In genomic region chr20:51375561-51375960, GRCh38 we compare ENCODE assay signal across 19 cellular contexts.
DNase-seq lines count a peak whose midpoint lies in the region; ATAC-seq and TF ChIP-seq lines count a peak whose summit lies in the region.
"Had no signal": no experiment of that assay in that cellular context is flagged by ENCODE, and none has a peak within 500 bp of the region (broad histone marks: within the 10 kb centered on the region; RNA-seq: fewer than 3 reads in every experiment).

No MANE protein-coding gene starts in this region.

- CTCF ChIA-PET in activated CD4-positive, alpha-beta T cell treated with anti-CD3 and anti-CD28 coated beads for 36 hours (lab: Charles Lee) = interaction anchor here (0.7 kb wide), 1 partner anchor 698 kb away, joined by 3 read pairs; no protein-coding TSS in a partner anchor

- POLR2A ChIA-PET in activated CD4-positive, alpha-beta T cell treated with anti-CD3 and anti-CD28 coated beads for 36 hours (lab: Charles Lee) = no interaction called here

- H3K36me3 Mint-ChIP-seq in activated CD4-positive, alpha-beta T cell treated with anti-CD3 and anti-CD28 coated beads, Interleukin-2, amount 10 ng/mL, durations not matched to agents 24 days and 14 days (ENCODE audit: low read depth) = peaks cover 5% of the 10 kb centered on the region
- H3K36me3 Mint-ChIP-seq in activated CD4-positive, alpha-beta T cell treated with anti-CD3 and anti-CD28 coated beads for 36 hours (ENCODE audit: low read depth) = no peaks in the 10 kb centered on the region
- H3K36me3 Mint-ChIP-seq in effector memory CD8-positive, alpha-beta T cell (ENCODE audit: insufficient read depth) = peaks cover 3% of the 10 kb centered on the region
- H3K36me3 Mint-ChIP-seq in stimulated activated memory B cell treated with anti-CD40 and anti-IgM and Interleukin-4, amounts not matched to agents 10 μg/mL and 1 μg/mL and 100 μg/mL, for 72 hours = peaks cover 16% of the 10 kb centered on the region

- no peaks in the 10 kb centered on the region for H3K9me3 ChIP-seq in RWPE2 (ENCODE audit: severe bottlenecking)
- H3K9me3 ChIP-seq: SK-N-SH had no signal

- no peaks in the 10 kb centered on the region for H3K4me1 ChIP-seq in RWPE2 (ENCODE audit: insufficient read depth, poor library complexity, severe bottlenecking)

- H3K36me3 ChIP-seq in RWPE2 (ENCODE audit: low read depth) = no peaks in the 10 kb centered on the region

- H3K4me3 Mint-ChIP-seq in activated CD4-positive, alpha-beta T cell treated with anti-CD3 and anti-CD28 coated beads, Interleukin-2, amount 10 ng/mL, durations not matched to agents 24 days and 14 days = no peak overlapping the region
- no peak overlapping the region for H3K4me3 Mint-ChIP-seq in activated CD4-positive, alpha-beta T cell treated with anti-CD3 and anti-CD28 coated beads for 36 hours
- H3K4me3 Mint-ChIP-seq in effector memory CD8-positive, alpha-beta T cell = no peak overlapping the region
- no peak overlapping the region for H3K4me3 Mint-ChIP-seq in stimulated activated memory B cell treated with anti-CD40 and anti-IgM and Interleukin-4, amounts not matched to agents 10 μg/mL and 1 μg/mL and 100 μg/mL, for 72 hours
- H3K4me3 Mint-ChIP-seq: B cell; CD4-positive, alpha-beta T cell had no signal

- H3K27ac ChIP-seq in RWPE2 (ENCODE audit: poor library complexity, severe bottlenecking) = no peak overlapping the region
- H3K27ac ChIP-seq: 22Rv1 had no signal

- H3K4me1 Mint-ChIP-seq in activated CD4-positive, alpha-beta T cell treated with anti-CD3 and anti-CD28 coated beads, Interleukin-2, amount 10 ng/mL, durations not matched to agents 24 days and 14 days = peaks cover 24% of the 10 kb centered on the region
- H3K4me1 Mint-ChIP-seq in activated CD4-positive, alpha-beta T cell treated with anti-CD3 and anti-CD28 coated beads for 36 hours = no peaks in the 10 kb centered on the region
- peaks cover 11 to 19% of the 10 kb centered on the region in 2 donors for H3K4me1 Mint-ChIP-seq in effector memory CD8-positive, alpha-beta T cell (ENCODE audit: low read depth in 2 of 2)
- H3K4me1 Mint-ChIP-seq in stimulated activated memory B cell treated with anti-CD40 and anti-IgM and Interleukin-4, amounts not matched to agents 10 μg/mL and 1 μg/mL and 100 μg/mL, for 72 hours = peaks cover 28% of the 10 kb centered on the region

- intact Hi-C loops in activated CD4-positive, alpha-beta T cell treated with anti-CD3 and anti-CD28 coated beads, Interleukin-2, amount 10 ng/mL, durations not matched to agents 24 days and 14 days (cut with micrococcal nuclease) = no loop called here
- intact Hi-C loops in activated CD4-positive, alpha-beta T cell treated with anti-CD3 and anti-CD28 coated beads for 36 hours (cut with DNase I, micrococcal nuclease) = loop anchor here in 1 of 2 experiments (10.0 kb wide), 1 partner anchor 709 kb away; no protein-coding TSS in a partner anchor

- no peak for DNase-seq in activated CD4-positive, alpha-beta T cell treated with anti-CD3 and anti-CD28 coated beads, Interleukin-2, amount 10 ng/mL, durations not matched to agents 24 days and 14 days
- DNase-seq in activated CD4-positive, alpha-beta T cell treated with anti-CD3 and anti-CD28 coated beads for 36 hours = no peak
- DNase-seq in RWPE2 (ENCODE audit: low spot score) = peak; percentile 54
- DNase-seq in effector memory CD8-positive, alpha-beta T cell = no peak
- DNase-seq in NAMALWA (ENCODE audit: low spot score) = no peak
- no peak for DNase-seq in OCI-M2 (lab: John Stamatoyannopoulos, UW; ENCODE audit: unreplicated experiment)
- no peak for DNase-seq in retina
- DNase-seq: CD4-positive, alpha-beta T cell; Karpas-422; NCI-H1105; NCI-H1436 treated with DMSO at 0.1 percent for 48 hours; NCI-H187 treated with DMSO at 0.1 percent for 48 hours; NCI-H2107; NCI-H526 treated with DMSO at 0.1 percent for 48 hours; RPMI8226; SK-N-SH had no signal

- no peaks in the 10 kb centered on the region for H3K9me3 Mint-ChIP-seq in activated CD4-positive, alpha-beta T cell treated with anti-CD3 and anti-CD28 coated beads, Interleukin-2, amount 10 ng/mL, durations not matched to agents 24 days and 14 days
- H3K9me3 Mint-ChIP-seq in activated CD4-positive, alpha-beta T cell treated with anti-CD3 and anti-CD28 coated beads for 36 hours (ENCODE audit: low read depth) = no peaks in the 10 kb centered on the region
- H3K9me3 Mint-ChIP-seq in effector memory CD8-positive, alpha-beta T cell = no peaks in the 10 kb centered on the region
- peaks cover 6% of the 10 kb centered on the region for H3K9me3 Mint-ChIP-seq in stimulated activated memory B cell treated with anti-CD40 and anti-IgM and Interleukin-4, amounts not matched to agents 10 μg/mL and 1 μg/mL and 100 μg/mL, for 72 hours
- H3K9me3 Mint-ChIP-seq: CD4-positive, alpha-beta T cell had no signal

- no peak for TF ChIP-seq CTCF in RWPE2 (IDR thresholded peaks at IDR 0.05; ENCODE audit: poor library complexity, severe bottlenecking)

- H3K27me3 Mint-ChIP-seq in activated CD4-positive, alpha-beta T cell treated with anti-CD3 and anti-CD28 coated beads, Interleukin-2, amount 10 ng/mL, durations not matched to agents 24 days and 14 days = no peaks in the 10 kb centered on the region
- no peaks in the 10 kb centered on the region for H3K27me3 Mint-ChIP-seq in activated CD4-positive, alpha-beta T cell treated with anti-CD3 and anti-CD28 coated beads for 36 hours
- H3K27me3 Mint-ChIP-seq in effector memory CD8-positive, alpha-beta T cell = no peaks in the 10 kb centered on the region
- H3K27me3 Mint-ChIP-seq in stimulated activated memory B cell treated with anti-CD40 and anti-IgM and Interleukin-4, amounts not matched to agents 10 μg/mL and 1 μg/mL and 100 μg/mL, for 72 hours = no peaks in the 10 kb centered on the region
- H3K27me3 Mint-ChIP-seq: CD4-positive, alpha-beta T cell had no signal

- no peaks in the 10 kb centered on the region for H3K27me3 ChIP-seq in RWPE2 (ENCODE audit: insufficient read depth, poor library complexity, severe bottlenecking)

- H3K4me3 ChIP-seq in RWPE2 (ENCODE audit: severe bottlenecking) = no peak overlapping the region

- H3K27ac Mint-ChIP-seq in activated CD4-positive, alpha-beta T cell treated with anti-CD3 and anti-CD28 coated beads, Interleukin-2, amount 10 ng/mL, durations not matched to agents 24 days and 14 days = peak overlapping the region; percentile 47
- no peak overlapping the region for H3K27ac Mint-ChIP-seq in activated CD4-positive, alpha-beta T cell treated with anti-CD3 and anti-CD28 coated beads for 36 hours
- H3K27ac Mint-ChIP-seq in effector memory CD8-positive, alpha-beta T cell = peak overlapping the region; percentile 44 to 64
- peak overlapping the region; percentile 31 for H3K27ac Mint-ChIP-seq in stimulated activated memory B cell treated with anti-CD40 and anti-IgM and Interleukin-4, amounts not matched to agents 10 μg/mL and 1 μg/mL and 100 μg/mL, for 72 hours
- H3K27ac Mint-ChIP-seq: B cell; CD4-positive, alpha-beta T cell had no signal

- no peak for ATAC-seq in activated CD4-positive, alpha-beta T cell treated with anti-CD3 and anti-CD28 coated beads for 36 hours
- no peak for ATAC-seq in RWPE2 (ENCODE audit: low read depth)
- no peak for ATAC-seq in effector memory CD8-positive, alpha-beta T cell (replicated peaks)
- ATAC-seq in stimulated activated memory B cell treated with anti-CD40 and anti-IgM and Interleukin-4, amounts not matched to agents 10 μg/mL and 1 μg/mL and 100 μg/mL, for 72 hours = no peak
